In the genomic region with DNA sequence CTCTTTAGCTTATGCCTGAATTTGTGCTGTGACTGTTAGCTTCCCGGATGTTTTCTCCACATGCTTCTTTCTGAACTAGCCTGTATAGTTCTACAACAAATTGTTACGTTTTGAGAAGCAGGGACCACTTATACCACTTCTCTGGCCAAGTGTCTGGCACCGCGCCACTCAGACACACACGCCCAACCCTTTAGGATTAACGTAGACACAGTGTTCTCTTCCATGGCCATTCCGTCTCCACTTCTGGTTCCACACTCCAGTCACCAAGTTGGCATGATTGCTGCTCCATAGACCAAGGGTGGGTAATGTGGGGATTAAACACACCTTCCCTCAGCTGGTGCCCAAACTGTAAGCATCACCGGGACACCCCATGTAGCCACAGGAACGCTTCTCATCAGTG, we compare ENCODE assay signal across 9 cellular contexts. TPM values are rescaled to one million over a fixed set of nuclear protein-coding genes. Genes with fewer than 3 reads are reported as not detected.
DNase-seq lines count a peak whose midpoint lies in the region; ATAC-seq and TF ChIP-seq lines count a peak whose summit lies in the region.
"Had no signal": no experiment of that assay in that cellular context is flagged by ENCODE, and none has a peak within 500 bp of the region (broad histone marks: within the 10 kb centered on the region; RNA-seq: fewer than 3 reads in every experiment).

No MANE protein-coding gene starts in this region.

- H3K27me3 Mint-ChIP-seq in brain: peaks cover 45% of the 10 kb centered on the region
- H3K27me3 Mint-ChIP-seq in naive thymus-derived CD8-positive, alpha-beta T cell: peaks cover 23 to 68% (median 39%) of the 10 kb centered on the region in 5 donors
- H3K27me3 Mint-ChIP-seq in stimulated activated memory B cell treated with anti-CD40 and anti-IgM and Interleukin-4, amounts not matched to agents 10 μg/mL and 1 μg/mL and 100 μg/mL, for 72 hours: peaks cover 48% of the 10 kb centered on the region

- H3K27me3 ChIP-seq in BE2C: no peaks in the 10 kb centered on the region
- H3K27me3 ChIP-seq in MM.1S (replicated peaks; ENCODE audit: insufficient read depth, low read length): no peaks in the 10 kb centered on the region

- peak overlapping the region; percentile 86; the same call in 1 of the 2 replicates for H3K4me2 ChIP-seq in MM.1S (ENCODE audit: low read depth, low read length)

- TF ChIP-seq CTCF in BE2C (IDR thresholded peaks at IDR 0.05; ENCODE audit: low read depth, low read length) (no peak), MM.1S (IDR thresholded peaks at IDR 0.05; ENCODE audit: low read length) (no peak), brain (conservative IDR thresholded peaks at IDR 0.05) (no peak)

- H3K4me1 Mint-ChIP-seq in brain: peaks cover 40% of the 10 kb centered on the region
- peaks cover 2 to 13% (median 6%) of the 10 kb centered on the region in 4 donors for H3K4me1 Mint-ChIP-seq in naive thymus-derived CD8-positive, alpha-beta T cell
- peaks cover 10% of the 10 kb centered on the region for H3K4me1 Mint-ChIP-seq in stimulated activated memory B cell treated with anti-CD40 and anti-IgM and Interleukin-4, amounts not matched to agents 10 μg/mL and 1 μg/mL and 100 μg/mL, for 72 hours

- H2AFZ ChIP-seq in MM.1S (ENCODE audit: low read length): peak overlapping the region; percentile 89

- H3K27ac Mint-ChIP-seq in brain: peak overlapping the region in 4 of 5 experiments; percentile 39 to 87 (median 80)
- H3K27ac Mint-ChIP-seq in naive thymus-derived CD8-positive, alpha-beta T cell: peak overlapping the region in 1 of 10 donors; percentile 2
- H3K27ac Mint-ChIP-seq in stimulated activated memory B cell treated with anti-CD40 and anti-IgM and Interleukin-4, amounts not matched to agents 10 μg/mL and 1 μg/mL and 100 μg/mL, for 72 hours: no peak overlapping the region

- no peaks in the 10 kb centered on the region for H3K36me3 Mint-ChIP-seq in brain
- peaks cover 0 to 5% (median 0%) of the 10 kb centered on the region in 3 donors for H3K36me3 Mint-ChIP-seq in naive thymus-derived CD8-positive, alpha-beta T cell
- H3K36me3 Mint-ChIP-seq in stimulated activated memory B cell treated with anti-CD40 and anti-IgM and Interleukin-4, amounts not matched to agents 10 μg/mL and 1 μg/mL and 100 μg/mL, for 72 hours: no peaks in the 10 kb centered on the region

- H3K4me1 ChIP-seq in BE2C (peaks cover 8% of the 10 kb centered on the region), MM.1S (ENCODE audit: low read length) (no peaks in the 10 kb centered on the region)

- no peak overlapping the region for H3K9ac ChIP-seq in MM.1S (ENCODE audit: low read length)

- no peaks in the 10 kb centered on the region for H3K79me2 ChIP-seq in MM.1S (ENCODE audit: low read length)

- POLR2A ChIA-PET in naive thymus-derived CD8-positive, alpha-beta T cell (lab: Charles Lee): no interaction called here

- H3K9me3 ChIP-seq in BE2C (no peaks in the 10 kb centered on the region), MM.1S (replicated peaks; ENCODE audit: insufficient read depth, low read length) (no peaks in the 10 kb centered on the region)

- H3K36me3 ChIP-seq in BE2C (peaks cover 6% of the 10 kb centered on the region; the same call in 1 of the 2 replicates), MM.1S (replicated peaks; ENCODE audit: insufficient read depth, low read length) (no peaks in the 10 kb centered on the region)

- no peaks in the 10 kb centered on the region for H3K9me2 ChIP-seq in MM.1S (replicated peaks; ENCODE audit: insufficient read depth, low read length)

- no peak overlapping the region for H3K27ac ChIP-seq in MM.1S (ENCODE audit: low read length)

- H3K9me3 Mint-ChIP-seq in brain: no peaks in the 10 kb centered on the region
- H3K9me3 Mint-ChIP-seq in naive thymus-derived CD8-positive, alpha-beta T cell: peaks cover 0 to 4% (median 0%) of the 10 kb centered on the region in 9 donors
- H3K9me3 Mint-ChIP-seq in stimulated activated memory B cell treated with anti-CD40 and anti-IgM and Interleukin-4, amounts not matched to agents 10 μg/mL and 1 μg/mL and 100 μg/mL, for 72 hours: no peaks in the 10 kb centered on the region

- peak overlapping the region; percentile 96 for H3K4me3 ChIP-seq in BE2C (ENCODE audit: low read depth, low read length)
- H3K4me3 ChIP-seq in MM.1S (ENCODE audit: low read length): peak overlapping the region; percentile 71; the same call in 1 of the 2 replicates

- H3K4me3 Mint-ChIP-seq in brain: peak overlapping the region; percentile 79 to 90 (median 84)
- H3K4me3 Mint-ChIP-seq in naive thymus-derived CD8-positive, alpha-beta T cell: peak overlapping the region in 7 of 10 donors; percentile 26 to 58 (median 38)
- H3K4me3 Mint-ChIP-seq in stimulated activated memory B cell treated with anti-CD40 and anti-IgM and Interleukin-4, amounts not matched to agents 10 μg/mL and 1 μg/mL and 100 μg/mL, for 72 hours: no peak overlapping the region

- DNase-seq in BE2C: no peak
- no peak for DNase-seq in MM.1S
- DNase-seq in naive thymus-derived CD8-positive, alpha-beta T cell: no peak
- DNase-seq in GDM1 (lab: John Stamatoyannopoulos, UW): no peak
- DNase-seq: central memory CD4-positive, alpha-beta T cell had no signal

- no peaks in the 10 kb centered on the region for H4K20me1 ChIP-seq in MM.1S (ENCODE audit: insufficient read depth, low read length)

- ATAC-seq in naive thymus-derived CD8-positive, alpha-beta T cell: no peak
- ATAC-seq in GM18907 (IDR thresholded peaks at IDR 0.05; ENCODE audit: unreplicated experiment): no peak
- ATAC-seq in HG02981 (IDR thresholded peaks at IDR 0.05; ENCODE audit: unreplicated experiment): no peak
- no peak for ATAC-seq in stimulated activated memory B cell treated with anti-CD40 and anti-IgM and Interleukin-4, amounts not matched to agents 10 μg/mL and 1 μg/mL and 100 μg/mL, for 72 hours

- H3F3A ChIP-seq in MM.1S (ENCODE audit: insufficient read depth, low read length): no peaks in the 10 kb centered on the region

RNA-seq across cellular contexts. Expression of a gene that starts 0.8 kb away (rescaled TPM):
- 175 TPM for polyA plus RNA-seq in BE2C (2012; ENCODE audit: insufficient read depth, insufficient read length, low read depth)
- 95.9 TPM for polyA plus RNA-seq in brain (ENCODE audit: insufficient read depth, low read depth, low replicate concordance)
- total RNA-seq in naive thymus-derived CD8-positive, alpha-beta T cell: not detected
- not detected for polyA plus RNA-seq in naive thymus-derived CD8-positive, alpha-beta T cell

Comparison
In these comparisons a context has a peak if more than half of its experiments do, and no peak if none do; other contexts are left out.
1. RNA of a gene that starts 0.8 kb away (polyA plus RNA-seq): 95.9 TPM in brain (single experiment); not detected in naive thymus-derived CD8-positive, alpha-beta T cell; every median in the first group is over 10 times any median in the second.